In the genomic region with DNA sequence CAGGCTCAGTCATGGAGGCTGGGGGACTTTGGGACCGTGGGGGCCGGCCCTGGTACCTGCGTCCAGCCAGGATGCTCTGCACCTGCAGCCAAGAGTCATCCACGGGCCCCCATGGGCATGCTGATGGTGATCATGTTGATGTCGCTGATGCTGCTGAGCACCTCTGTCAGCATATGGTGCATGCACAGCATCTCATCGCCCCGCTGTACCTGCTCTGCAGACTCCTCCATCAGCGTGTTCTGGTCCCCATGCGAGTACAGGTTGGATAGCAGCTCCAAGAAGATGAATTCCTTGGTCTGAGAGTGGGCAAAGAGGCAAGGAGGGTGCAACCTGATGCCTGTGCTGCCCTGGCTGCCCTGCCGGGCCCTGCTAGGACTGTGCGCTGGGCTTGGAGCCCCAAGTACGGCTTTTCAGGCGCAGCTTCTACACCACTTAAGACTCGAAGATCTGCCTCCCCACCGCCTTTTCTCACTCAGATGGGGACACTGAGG, we compare ENCODE assay signal across 1 cellular context.
TF ChIP-seq lines count a peak whose summit lies in the region.

No MANE protein-coding gene starts in this region.

TF ChIP-seq in SK-N-SH treated with all-trans-retinoic acid at 6 μM for 48 hours, 23 proteins besides CTCF, POLR2A, EP300 and RAD21 (continued from another document):
- TF ChIP-seq, protein P1, sequence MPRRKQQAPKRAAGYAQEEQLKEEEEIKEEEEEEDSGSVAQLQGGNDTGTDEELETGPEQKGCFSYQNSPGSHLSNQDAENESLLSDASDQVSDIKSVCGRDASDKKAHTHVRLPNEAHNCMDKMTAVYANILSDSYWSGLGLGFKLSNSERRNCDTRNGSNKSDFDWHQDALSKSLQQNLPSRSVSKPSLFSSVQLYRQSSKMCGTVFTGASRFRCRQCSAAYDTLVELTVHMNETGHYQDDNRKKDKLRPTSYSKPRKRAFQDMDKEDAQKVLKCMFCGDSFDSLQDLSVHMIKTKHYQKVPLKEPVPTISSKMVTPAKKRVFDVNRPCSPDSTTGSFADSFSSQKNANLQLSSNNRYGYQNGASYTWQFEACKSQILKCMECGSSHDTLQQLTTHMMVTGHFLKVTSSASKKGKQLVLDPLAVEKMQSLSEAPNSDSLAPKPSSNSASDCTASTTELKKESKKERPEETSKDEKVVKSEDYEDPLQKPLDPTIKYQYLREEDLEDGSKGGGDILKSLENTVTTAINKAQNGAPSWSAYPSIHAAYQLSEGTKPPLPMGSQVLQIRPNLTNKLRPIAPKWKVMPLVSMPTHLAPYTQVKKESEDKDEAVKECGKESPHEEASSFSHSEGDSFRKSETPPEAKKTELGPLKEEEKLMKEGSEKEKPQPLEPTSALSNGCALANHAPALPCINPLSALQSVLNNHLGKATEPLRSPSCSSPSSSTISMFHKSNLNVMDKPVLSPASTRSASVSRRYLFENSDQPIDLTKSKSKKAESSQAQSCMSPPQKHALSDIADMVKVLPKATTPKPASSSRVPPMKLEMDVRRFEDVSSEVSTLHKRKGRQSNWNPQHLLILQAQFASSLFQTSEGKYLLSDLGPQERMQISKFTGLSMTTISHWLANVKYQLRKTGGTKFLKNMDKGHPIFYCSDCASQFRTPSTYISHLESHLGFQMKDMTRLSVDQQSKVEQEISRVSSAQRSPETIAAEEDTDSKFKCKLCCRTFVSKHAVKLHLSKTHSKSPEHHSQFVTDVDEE (CRISPR knock-in tag; IDR thresholded peaks at IDR 0.05) = no peak
- TF ChIP-seq TOX (CRISPR knock-in tag; IDR thresholded peaks at IDR 0.05; ENCODE audit: borderline replicate concordance) = no peak
- TF ChIP-seq ZFP3 (CRISPR knock-in tag; IDR thresholded peaks at IDR 0.05) = no peak
- no peak for TF ChIP-seq ZNF565 (CRISPR knock-in tag; conservative IDR thresholded peaks at IDR 0.05; ENCODE audit: low read depth)
- TF ChIP-seq ZC3H10 (CRISPR knock-in tag; IDR thresholded peaks at IDR 0.05) = no peak
- TF ChIP-seq ARNTL (CRISPR knock-in tag; IDR thresholded peaks at IDR 0.05; ENCODE audit: borderline replicate concordance, low read depth) = no peak
- no peak for TF ChIP-seq BACH2 (CRISPR knock-in tag; IDR thresholded peaks at IDR 0.05; ENCODE audit: borderline replicate concordance)
- TF ChIP-seq ZNF70 (CRISPR knock-in tag; IDR thresholded peaks at IDR 0.05) = no peak
- TF ChIP-seq TCF4 (CRISPR knock-in tag; IDR thresholded peaks at IDR 0.05; ENCODE audit: borderline replicate concordance) = no peak
- TF ChIP-seq, protein P2, sequence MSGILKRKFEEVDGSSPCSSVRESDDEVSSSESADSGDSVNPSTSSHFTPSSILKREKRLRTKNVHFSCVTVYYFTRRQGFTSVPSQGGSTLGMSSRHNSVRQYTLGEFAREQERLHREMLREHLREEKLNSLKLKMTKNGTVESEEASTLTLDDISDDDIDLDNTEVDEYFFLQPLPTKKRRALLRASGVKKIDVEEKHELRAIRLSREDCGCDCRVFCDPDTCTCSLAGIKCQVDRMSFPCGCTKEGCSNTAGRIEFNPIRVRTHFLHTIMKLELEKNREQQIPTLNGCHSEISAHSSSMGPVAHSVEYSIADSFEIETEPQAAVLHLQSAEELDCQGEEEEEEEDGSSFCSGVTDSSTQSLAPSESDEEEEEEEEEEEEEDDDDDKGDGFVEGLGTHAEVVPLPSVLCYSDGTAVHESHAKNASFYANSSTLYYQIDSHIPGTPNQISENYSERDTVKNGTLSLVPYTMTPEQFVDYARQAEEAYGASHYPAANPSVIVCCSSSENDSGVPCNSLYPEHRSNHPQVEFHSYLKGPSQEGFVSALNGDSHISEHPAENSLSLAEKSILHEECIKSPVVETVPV (CRISPR knock-in tag; IDR thresholded peaks at IDR 0.05) = no peak
- no peak for TF ChIP-seq ZNF8 (CRISPR knock-in tag; IDR thresholded peaks at IDR 0.05)
- TF ChIP-seq ESRRG (CRISPR knock-in tag; IDR thresholded peaks at IDR 0.05) = no peak
- no peak for TF ChIP-seq CSDC2 (CRISPR knock-in tag; IDR thresholded peaks at IDR 0.05)
- no peak for TF ChIP-seq ZFP30 (CRISPR knock-in tag; IDR thresholded peaks at IDR 0.05)
- TF ChIP-seq, protein P3, sequence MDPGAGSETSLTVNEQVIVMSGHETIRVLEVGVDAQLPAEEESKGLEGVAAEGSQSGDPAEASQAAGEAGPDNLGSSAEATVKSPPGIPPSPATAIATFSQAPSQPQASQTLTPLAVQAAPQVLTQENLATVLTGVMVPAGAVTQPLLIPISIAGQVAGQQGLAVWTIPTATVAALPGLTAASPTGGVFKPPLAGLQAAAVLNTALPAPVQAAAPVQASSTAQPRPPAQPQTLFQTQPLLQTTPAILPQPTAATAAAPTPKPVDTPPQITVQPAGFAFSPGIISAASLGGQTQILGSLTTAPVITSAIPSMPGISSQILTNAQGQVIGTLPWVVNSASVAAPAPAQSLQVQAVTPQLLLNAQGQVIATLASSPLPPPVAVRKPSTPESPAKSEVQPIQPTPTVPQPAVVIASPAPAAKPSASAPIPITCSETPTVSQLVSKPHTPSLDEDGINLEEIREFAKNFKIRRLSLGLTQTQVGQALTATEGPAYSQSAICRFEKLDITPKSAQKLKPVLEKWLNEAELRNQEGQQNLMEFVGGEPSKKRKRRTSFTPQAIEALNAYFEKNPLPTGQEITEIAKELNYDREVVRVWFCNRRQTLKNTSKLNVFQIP (CRISPR knock-in tag; IDR thresholded peaks at IDR 0.05; ENCODE audit: borderline replicate concordance, low read depth) = no peak
- no peak for TF ChIP-seq OSR1 (CRISPR knock-in tag; IDR thresholded peaks at IDR 0.05)
- no peak for TF ChIP-seq GLIS3 (CRISPR knock-in tag; IDR thresholded peaks at IDR 0.05)
